In the genomic region with DNA sequence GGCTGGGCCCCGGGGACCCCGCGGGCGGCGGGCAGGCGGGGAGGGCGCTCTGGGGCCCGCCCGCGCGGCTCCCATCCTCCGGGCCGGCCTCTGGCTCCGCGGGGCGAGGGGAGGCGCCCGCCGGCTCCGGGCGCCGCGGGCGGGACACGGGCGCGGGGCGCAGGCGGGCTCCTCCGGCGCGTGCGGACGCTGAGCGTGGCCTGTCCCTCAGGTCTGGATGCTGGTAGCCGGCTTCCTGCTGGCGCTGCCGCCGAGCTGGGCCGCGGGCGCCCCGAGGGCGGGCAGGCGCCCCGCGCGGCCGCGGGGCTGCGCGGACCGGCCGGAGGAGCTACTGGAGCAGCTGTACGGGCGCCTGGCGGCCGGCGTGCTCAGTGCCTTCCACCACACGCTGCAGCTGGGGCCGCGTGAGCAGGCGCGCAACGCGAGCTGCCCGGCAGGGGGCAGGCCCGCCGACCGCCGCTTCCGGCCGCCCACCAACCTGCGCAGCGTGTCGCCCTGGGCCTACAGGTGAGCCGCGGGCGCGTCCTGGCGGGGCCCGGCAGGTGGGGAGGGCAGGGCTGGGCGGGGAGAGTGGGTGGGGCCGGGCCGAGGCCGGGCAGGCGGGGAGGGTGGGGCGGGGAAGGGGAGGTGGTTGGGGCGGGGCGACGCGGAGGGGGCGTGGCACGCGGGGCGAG, we compare ENCODE assay signal across 1 cellular context.
TF ChIP-seq lines count a peak whose summit lies in the region.

No MANE protein-coding gene starts in this region.

TF ChIP-seq in K562, 482 proteins besides CTCF, POLR2A, EP300 and RAD21 (continued from another document and continues in another):
- TF ChIP-seq, protein P1, sequence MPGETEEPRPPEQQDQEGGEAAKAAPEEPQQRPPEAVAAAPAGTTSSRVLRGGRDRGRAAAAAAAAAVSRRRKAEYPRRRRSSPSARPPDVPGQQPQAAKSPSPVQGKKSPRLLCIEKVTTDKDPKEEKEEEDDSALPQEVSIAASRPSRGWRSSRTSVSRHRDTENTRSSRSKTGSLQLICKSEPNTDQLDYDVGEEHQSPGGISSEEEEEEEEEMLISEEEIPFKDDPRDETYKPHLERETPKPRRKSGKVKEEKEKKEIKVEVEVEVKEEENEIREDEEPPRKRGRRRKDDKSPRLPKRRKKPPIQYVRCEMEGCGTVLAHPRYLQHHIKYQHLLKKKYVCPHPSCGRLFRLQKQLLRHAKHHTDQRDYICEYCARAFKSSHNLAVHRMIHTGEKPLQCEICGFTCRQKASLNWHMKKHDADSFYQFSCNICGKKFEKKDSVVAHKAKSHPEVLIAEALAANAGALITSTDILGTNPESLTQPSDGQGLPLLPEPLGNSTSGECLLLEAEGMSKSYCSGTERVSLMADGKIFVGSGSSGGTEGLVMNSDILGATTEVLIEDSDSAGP (CRISPR knock-in tag; IDR thresholded peaks at IDR 0.05) = no peak
- TF ChIP-seq CHD2 (IDR thresholded peaks at IDR 0.05; ENCODE audit: low read depth, low read length) (no peak), EP400 (IDR thresholded peaks at IDR 0.05) (no peak), ZNF239 (CRISPR knock-in tag; IDR thresholded peaks at IDR 0.05) (peak; percentile 81), XRCC4 (IDR thresholded peaks at IDR 0.05; ENCODE audit: extremely low read depth, insufficient read depth, insufficient read length) (no peak), HMGN3 (IDR thresholded peaks at IDR 0.05; ENCODE audit: borderline replicate concordance, extremely low read depth, insufficient read length, low read depth, low read length) (peak; percentile 46), FOXP1 (CRISPR knock-in tag; IDR thresholded peaks at IDR 0.05) (no peak), MECOM (CRISPR knock-in tag; IDR thresholded peaks at IDR 0.05) (no peak), ESRRB (CRISPR knock-in tag; IDR thresholded peaks at IDR 0.05; ENCODE audit: borderline replicate concordance) (no peak), FOXA3 (CRISPR knock-in tag; conservative IDR thresholded peaks at IDR 0.05 in 1 of 2, IDR thresholded peaks at IDR 0.05 in 1 of 2) (no peak), SRF (CRISPR knock-in tag; IDR thresholded peaks at IDR 0.05) (no peak), KHSRP (IDR thresholded peaks at IDR 0.05) (no peak), ESRRA (IDR thresholded peaks at IDR 0.05; ENCODE audit: borderline replicate concordance, low read depth) (no peak), GABPB1 (CRISPR knock-in tag; IDR thresholded peaks at IDR 0.05) (peak; percentile 40; the same call in 1 of the 2 replicates), ZNF695 (CRISPR knock-in tag; IDR thresholded peaks at IDR 0.05) (no peak), HMG20B (CRISPR knock-in tag; IDR thresholded peaks at IDR 0.05) (no peak), JUN (IDR thresholded peaks at IDR 0.05; ENCODE audit: borderline replicate concordance, low read depth, low read length) (no peak), JUN (CRISPR knock-in tag; IDR thresholded peaks at IDR 0.05; ENCODE audit: borderline replicate concordance) (no peak), RBFOX2 (IDR thresholded peaks at IDR 0.05; ENCODE audit: low read depth, low read length) (peak; percentile 47), SAP30 (IDR thresholded peaks at IDR 0.05; ENCODE audit: borderline replicate concordance, insufficient read depth, low read depth, low read length, poor library complexity, severe bottlenecking) (no peak), ZKSCAN3 (CRISPR knock-in tag; IDR thresholded peaks at IDR 0.05) (no peak), HDAC6 (IDR thresholded peaks at IDR 0.05; ENCODE audit: low read depth, low read length) (no peak), MAFK (IDR thresholded peaks at IDR 0.05; ENCODE audit: low read length) (no peak), TBP (optimal IDR thresholded peaks at IDR 0.05; ENCODE audit: low read depth, low read length) (peak; percentile 26)
- TF ChIP-seq, protein P2, sequence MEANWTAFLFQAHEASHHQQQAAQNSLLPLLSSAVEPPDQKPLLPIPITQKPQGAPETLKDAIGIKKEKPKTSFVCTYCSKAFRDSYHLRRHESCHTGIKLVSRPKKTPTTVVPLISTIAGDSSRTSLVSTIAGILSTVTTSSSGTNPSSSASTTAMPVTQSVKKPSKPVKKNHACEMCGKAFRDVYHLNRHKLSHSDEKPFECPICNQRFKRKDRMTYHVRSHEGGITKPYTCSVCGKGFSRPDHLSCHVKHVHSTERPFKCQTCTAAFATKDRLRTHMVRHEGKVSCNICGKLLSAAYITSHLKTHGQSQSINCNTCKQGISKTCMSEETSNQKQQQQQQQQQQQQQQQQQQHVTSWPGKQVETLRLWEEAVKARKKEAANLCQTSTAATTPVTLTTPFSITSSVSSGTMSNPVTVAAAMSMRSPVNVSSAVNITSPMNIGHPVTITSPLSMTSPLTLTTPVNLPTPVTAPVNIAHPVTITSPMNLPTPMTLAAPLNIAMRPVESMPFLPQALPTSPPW (CRISPR knock-in tag; IDR thresholded peaks at IDR 0.05) = peak; percentile 74
- TF ChIP-seq, protein P3, sequence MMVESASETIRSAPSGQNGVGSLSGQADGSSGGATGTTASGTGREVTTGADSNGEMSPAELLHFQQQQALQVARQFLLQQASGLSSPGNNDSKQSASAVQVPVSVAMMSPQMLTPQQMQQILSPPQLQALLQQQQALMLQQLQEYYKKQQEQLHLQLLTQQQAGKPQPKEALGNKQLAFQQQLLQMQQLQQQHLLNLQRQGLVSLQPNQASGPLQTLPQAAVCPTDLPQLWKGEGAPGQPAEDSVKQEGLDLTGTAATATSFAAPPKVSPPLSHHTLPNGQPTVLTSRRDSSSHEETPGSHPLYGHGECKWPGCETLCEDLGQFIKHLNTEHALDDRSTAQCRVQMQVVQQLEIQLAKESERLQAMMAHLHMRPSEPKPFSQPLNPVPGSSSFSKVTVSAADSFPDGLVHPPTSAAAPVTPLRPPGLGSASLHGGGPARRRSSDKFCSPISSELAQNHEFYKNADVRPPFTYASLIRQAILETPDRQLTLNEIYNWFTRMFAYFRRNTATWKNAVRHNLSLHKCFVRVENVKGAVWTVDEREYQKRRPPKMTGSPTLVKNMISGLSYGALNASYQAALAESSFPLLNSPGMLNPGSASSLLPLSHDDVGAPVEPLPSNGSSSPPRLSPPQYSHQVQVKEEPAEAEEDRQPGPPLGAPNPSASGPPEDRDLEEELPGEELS (CRISPR knock-in tag; IDR thresholded peaks at IDR 0.05; ENCODE audit: borderline replicate concordance) = no peak
- TF ChIP-seq, protein P4, sequence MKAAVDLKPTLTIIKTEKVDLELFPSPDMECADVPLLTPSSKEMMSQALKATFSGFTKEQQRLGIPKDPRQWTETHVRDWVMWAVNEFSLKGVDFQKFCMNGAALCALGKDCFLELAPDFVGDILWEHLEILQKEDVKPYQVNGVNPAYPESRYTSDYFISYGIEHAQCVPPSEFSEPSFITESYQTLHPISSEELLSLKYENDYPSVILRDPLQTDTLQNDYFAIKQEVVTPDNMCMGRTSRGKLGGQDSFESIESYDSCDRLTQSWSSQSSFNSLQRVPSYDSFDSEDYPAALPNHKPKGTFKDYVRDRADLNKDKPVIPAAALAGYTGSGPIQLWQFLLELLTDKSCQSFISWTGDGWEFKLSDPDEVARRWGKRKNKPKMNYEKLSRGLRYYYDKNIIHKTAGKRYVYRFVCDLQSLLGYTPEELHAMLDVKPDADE (conservative IDR thresholded peaks at IDR 0.05; ENCODE audit: control insufficient read depth, low read depth, low read length) = peak; percentile 43; the same call in 1 of the 2 replicates
- TF ChIP-seq, protein P5, sequence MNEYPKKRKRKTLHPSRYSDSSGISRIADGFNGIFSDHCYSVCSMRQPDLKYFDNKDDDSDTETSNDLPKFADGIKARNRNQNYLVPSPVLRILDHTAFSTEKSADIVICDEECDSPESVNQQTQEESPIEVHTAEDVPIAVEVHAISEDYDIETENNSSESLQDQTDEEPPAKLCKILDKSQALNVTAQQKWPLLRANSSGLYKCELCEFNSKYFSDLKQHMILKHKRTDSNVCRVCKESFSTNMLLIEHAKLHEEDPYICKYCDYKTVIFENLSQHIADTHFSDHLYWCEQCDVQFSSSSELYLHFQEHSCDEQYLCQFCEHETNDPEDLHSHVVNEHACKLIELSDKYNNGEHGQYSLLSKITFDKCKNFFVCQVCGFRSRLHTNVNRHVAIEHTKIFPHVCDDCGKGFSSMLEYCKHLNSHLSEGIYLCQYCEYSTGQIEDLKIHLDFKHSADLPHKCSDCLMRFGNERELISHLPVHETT (CRISPR knock-in tag; conservative IDR thresholded peaks at IDR 0.05 in 1 of 2, IDR thresholded peaks at IDR 0.05 in 1 of 2) = no peak
- TF ChIP-seq, protein P6, sequence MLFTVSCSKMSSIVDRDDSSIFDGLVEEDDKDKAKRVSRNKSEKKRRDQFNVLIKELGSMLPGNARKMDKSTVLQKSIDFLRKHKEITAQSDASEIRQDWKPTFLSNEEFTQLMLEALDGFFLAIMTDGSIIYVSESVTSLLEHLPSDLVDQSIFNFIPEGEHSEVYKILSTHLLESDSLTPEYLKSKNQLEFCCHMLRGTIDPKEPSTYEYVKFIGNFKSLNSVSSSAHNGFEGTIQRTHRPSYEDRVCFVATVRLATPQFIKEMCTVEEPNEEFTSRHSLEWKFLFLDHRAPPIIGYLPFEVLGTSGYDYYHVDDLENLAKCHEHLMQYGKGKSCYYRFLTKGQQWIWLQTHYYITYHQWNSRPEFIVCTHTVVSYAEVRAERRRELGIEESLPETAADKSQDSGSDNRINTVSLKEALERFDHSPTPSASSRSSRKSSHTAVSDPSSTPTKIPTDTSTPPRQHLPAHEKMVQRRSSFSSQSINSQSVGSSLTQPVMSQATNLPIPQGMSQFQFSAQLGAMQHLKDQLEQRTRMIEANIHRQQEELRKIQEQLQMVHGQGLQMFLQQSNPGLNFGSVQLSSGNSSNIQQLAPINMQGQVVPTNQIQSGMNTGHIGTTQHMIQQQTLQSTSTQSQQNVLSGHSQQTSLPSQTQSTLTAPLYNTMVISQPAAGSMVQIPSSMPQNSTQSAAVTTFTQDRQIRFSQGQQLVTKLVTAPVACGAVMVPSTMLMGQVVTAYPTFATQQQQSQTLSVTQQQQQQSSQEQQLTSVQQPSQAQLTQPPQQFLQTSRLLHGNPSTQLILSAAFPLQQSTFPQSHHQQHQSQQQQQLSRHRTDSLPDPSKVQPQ (CRISPR knock-in tag; IDR thresholded peaks at IDR 0.05; ENCODE audit: borderline replicate concordance) = no peak
- TF ChIP-seq, protein P7, sequence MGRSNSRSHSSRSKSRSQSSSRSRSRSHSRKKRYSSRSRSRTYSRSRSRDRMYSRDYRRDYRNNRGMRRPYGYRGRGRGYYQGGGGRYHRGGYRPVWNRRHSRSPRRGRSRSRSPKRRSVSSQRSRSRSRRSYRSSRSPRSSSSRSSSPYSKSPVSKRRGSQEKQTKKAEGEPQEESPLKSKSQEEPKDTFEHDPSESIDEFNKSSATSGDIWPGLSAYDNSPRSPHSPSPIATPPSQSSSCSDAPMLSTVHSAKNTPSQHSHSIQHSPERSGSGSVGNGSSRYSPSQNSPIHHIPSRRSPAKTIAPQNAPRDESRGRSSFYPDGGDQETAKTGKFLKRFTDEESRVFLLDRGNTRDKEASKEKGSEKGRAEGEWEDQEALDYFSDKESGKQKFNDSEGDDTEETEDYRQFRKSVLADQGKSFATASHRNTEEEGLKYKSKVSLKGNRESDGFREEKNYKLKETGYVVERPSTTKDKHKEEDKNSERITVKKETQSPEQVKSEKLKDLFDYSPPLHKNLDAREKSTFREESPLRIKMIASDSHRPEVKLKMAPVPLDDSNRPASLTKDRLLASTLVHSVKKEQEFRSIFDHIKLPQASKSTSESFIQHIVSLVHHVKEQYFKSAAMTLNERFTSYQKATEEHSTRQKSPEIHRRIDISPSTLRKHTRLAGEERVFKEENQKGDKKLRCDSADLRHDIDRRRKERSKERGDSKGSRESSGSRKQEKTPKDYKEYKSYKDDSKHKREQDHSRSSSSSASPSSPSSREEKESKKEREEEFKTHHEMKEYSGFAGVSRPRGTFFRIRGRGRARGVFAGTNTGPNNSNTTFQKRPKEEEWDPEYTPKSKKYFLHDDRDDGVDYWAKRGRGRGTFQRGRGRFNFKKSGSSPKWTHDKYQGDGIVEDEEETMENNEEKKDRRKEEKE (IDR thresholded peaks at IDR 0.05; ENCODE audit: borderline replicate concordance in 1 of 2, control insufficient read depth in 1 of 2, low read depth in 2 of 2, low read length in 1 of 2) = no peak
- TF ChIP-seq, protein P8, sequence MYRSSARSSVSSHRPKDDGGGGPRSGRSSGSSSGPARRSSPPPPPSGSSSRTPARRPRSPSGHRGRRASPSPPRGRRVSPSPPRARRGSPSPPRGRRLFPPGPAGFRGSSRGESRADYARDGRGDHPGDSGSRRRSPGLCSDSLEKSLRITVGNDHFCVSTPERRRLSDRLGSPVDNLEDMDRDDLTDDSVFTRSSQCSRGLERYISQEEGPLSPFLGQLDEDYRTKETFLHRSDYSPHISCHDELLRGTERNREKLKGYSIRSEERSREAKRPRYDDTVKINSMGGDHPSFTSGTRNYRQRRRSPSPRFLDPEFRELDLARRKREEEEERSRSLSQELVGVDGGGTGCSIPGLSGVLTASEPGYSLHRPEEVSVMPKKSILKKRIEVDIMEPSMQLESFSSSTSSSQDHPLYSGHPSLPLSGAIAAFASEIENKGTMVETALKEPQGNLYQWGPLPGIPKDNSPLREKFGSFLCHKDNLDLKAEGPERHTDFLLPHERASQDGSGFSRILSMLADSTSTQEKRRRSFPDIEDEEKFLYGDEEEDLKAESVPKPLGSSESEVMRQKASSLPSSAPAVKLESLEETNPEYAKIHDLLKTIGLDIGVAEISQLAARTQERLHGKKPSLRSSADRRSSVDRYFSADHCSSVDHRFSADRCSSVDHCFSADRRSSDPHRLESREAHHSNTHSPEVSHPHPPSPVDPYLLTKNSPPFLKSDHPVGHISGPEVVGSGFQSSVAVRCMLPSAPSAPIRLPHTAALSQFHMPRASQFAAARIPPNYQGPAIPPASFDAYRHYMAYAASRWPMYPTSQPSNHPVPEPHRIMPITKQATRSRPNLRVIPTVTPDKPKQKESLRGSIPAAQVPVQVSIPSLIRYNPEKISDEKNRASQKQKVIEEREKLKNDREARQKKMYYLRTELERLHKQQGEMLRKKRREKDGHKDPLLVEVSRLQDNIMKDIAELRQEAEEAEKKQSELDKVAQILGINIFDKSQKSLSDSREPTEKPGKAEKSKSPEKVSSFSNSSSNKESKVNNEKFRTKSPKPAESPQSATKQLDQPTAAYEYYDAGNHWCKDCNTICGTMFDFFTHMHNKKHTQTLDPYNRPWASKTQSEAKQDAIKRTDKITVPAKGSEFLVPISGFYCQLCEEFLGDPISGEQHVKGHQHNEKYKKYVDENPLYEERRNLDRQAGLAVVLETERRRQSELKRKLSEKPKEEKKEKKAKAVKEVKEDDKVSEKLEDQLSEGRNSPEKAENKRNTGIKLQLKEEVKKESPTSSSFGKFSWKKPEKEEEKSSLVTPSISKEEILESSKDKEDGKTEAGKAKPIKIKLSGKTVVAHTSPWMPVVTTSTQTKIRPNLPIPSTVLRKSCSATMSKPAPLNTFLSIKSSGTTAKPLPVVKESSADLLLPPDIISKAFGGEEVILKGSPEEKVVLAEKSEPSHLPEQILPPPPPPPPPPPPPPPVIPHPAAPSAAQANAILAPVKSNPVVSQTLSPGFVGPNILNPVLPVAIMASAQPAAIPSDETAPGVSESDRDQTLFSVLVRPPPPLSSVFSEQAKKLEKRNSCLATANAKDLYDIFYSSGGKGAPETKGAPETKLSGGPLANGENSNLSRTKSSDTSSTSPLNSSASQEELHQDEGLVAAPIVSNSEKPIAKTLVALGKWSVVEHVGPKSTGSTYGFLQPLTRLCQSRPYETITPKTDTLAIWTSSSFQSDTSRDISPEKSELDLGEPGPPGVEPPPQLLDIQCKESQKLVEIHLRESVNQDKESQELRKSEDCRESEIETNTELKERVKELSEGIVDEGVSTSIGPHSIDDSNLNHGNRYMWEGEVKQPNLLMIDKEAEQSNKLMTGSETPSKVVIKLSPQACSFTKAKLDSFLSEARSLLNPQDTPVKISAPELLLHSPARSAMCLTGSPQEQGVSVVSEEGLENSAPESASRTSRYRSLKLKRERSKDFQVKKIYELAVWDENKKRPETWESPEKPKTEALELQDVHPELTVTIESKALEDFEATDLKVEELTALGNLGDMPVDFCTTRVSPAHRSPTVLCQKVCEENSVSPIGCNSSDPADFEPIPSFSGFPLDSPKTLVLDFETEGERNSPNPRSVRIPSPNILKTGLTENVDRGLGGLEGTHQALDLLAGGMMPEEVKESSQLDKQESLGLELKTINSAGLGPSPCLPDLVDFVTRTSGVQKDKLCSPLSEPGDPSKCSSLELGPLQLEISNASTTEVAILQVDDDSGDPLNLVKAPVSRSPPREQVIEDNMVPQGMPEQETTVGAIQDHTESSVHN (IDR thresholded peaks at IDR 0.05; ENCODE audit: borderline replicate concordance in 1 of 2, low read depth in 1 of 2) = no peak
